In genomic region chr3:45659661-45660566, GRCh38 we compare ENCODE assay signal across 8 cellular contexts. TPM values are rescaled to one million over a fixed set of nuclear protein-coding genes. Genes with fewer than 3 reads are reported as not detected.
DNase-seq lines count a peak whose midpoint lies in the region; ATAC-seq and TF ChIP-seq lines count a peak whose summit lies in the region.

No MANE protein-coding gene starts in this region.

- no peaks in the 10 kb centered on the region for H3K9me3 Mint-ChIP-seq in activated CD4-positive, alpha-beta memory T cell treated with anti-CD3 and anti-CD28 coated beads for 36 hours

- DNase-seq in NCI-H2171 treated with DMSO at 0.1 percent for 48 hours (lab: John Stamatoyannopoulos, UW): peak; percentile 26
- no peak for DNase-seq in NCI-H2171 (lab: John Stamatoyannopoulos, UW)
- peak; percentile 52 for DNase-seq in NAMALWA (ENCODE audit: low spot score)
- peak; percentile 51 for DNase-seq in activated CD4-positive, alpha-beta memory T cell treated with anti-CD3 and anti-CD28 coated beads for 36 hours
- DNase-seq in epithelial cell of esophagus (ENCODE audit: low read depth): peak; percentile 73
- peak; percentile 71 for DNase-seq in myocyte (ENCODE audit: low read depth)
- peak; percentile 78 to 79 for DNase-seq in uterus

- no peak overlapping the region for H3K4me3 Mint-ChIP-seq in activated CD4-positive, alpha-beta memory T cell treated with anti-CD3 and anti-CD28 coated beads for 36 hours

- no peaks in the 10 kb centered on the region for H3K4me1 ChIP-seq in uterus

- CTCF ChIA-PET in activated CD4-positive, alpha-beta memory T cell treated with anti-CD3 and anti-CD28 coated beads for 36 hours (lab: Charles Lee): interaction anchor here (0.6 to 4.5 kb wide), 70 partner anchors 9 to 648 kb away, joined by 3 to 138 read pairs (median 5); partner anchors contain the start of genes LIMD1, SACM1L and TMEM158

- POLR2A ChIA-PET in activated CD4-positive, alpha-beta memory T cell treated with anti-CD3 and anti-CD28 coated beads for 36 hours (lab: Charles Lee): interaction anchor here (0.5 to 1.1 kb wide), 3 partner anchors 66 to 216 kb away, joined by 3 to 5 read pairs (median 4); partner anchors contain the start of gene LIMD1

- H3K27me3 ChIP-seq in uterus: no peaks in the 10 kb centered on the region

- no peak overlapping the region for H3K27ac ChIP-seq in uterus

- H3K27ac Mint-ChIP-seq in activated CD4-positive, alpha-beta memory T cell treated with anti-CD3 and anti-CD28 coated beads for 36 hours: no peak overlapping the region

- intact Hi-C loops in activated CD4-positive, alpha-beta memory T cell treated with anti-CD3 and anti-CD28 coated beads for 36 hours (cut with micrococcal nuclease): loop anchor here (10.0 kb wide), 3 partner anchors 285 to 435 kb away; partner anchors contain the start of genes CXCR6 and TMEM158
- intact Hi-C loops in uterus (cut with DNase I; ENCODE audit: low total_unique reads): loop anchor here (5.0 kb wide), 2 partner anchors 148 to 623 kb away; no protein-coding TSS in a partner anchor

- H3K36me3 ChIP-seq in uterus: no peaks in the 10 kb centered on the region

- no peak for TF ChIP-seq POLR2A in uterus (IDR thresholded peaks at IDR 0.05)

- H3K4me1 Mint-ChIP-seq in activated CD4-positive, alpha-beta memory T cell treated with anti-CD3 and anti-CD28 coated beads for 36 hours (ENCODE audit: low read depth): peaks cover 21% of the 10 kb centered on the region

- no peaks in the 10 kb centered on the region for H3K27me3 Mint-ChIP-seq in activated CD4-positive, alpha-beta memory T cell treated with anti-CD3 and anti-CD28 coated beads for 36 hours

- H3K36me3 Mint-ChIP-seq in activated CD4-positive, alpha-beta memory T cell treated with anti-CD3 and anti-CD28 coated beads for 36 hours: no peaks in the 10 kb centered on the region

- no peak for ATAC-seq in HG03159 (IDR thresholded peaks at IDR 0.05; ENCODE audit: unreplicated experiment)

- TF ChIP-seq CTCF in epithelial cell of esophagus (IDR thresholded peaks at IDR 0.05; ENCODE audit: insufficient read depth, low read depth, low read length, missing control alignments): peak; percentile 94
- TF ChIP-seq CTCF in uterus (IDR thresholded peaks at IDR 0.05): peak; percentile 80 to 96 (median 86)

- no peaks in the 10 kb centered on the region for H3K9me3 ChIP-seq in uterus

- H3K4me3 ChIP-seq in epithelial cell of esophagus (ENCODE audit: low read length): no peak overlapping the region
- no peak overlapping the region for H3K4me3 ChIP-seq in uterus

RNA-seq across cellular contexts. Expression of gene SACM1L, which starts 29.3 kb away (rescaled TPM):
- total RNA-seq in activated CD4-positive, alpha-beta memory T cell treated with anti-CD3 and anti-CD28 coated beads for 36 hours: 10 to 100 TPM; 64.3 to 71.2 TPM
- 18.0 and 30.3 TPM in 2 replicates for total RNA-seq in myocyte
- 16.4 TPM for polyA plus RNA-seq in myocyte (2012)
- 10 to 100 TPM; 24.3 to 83.0 (median 68.7) TPM for total RNA-seq in uterus
